ENCODE assay signal across 9 cellular contexts in the genomic region with DNA sequence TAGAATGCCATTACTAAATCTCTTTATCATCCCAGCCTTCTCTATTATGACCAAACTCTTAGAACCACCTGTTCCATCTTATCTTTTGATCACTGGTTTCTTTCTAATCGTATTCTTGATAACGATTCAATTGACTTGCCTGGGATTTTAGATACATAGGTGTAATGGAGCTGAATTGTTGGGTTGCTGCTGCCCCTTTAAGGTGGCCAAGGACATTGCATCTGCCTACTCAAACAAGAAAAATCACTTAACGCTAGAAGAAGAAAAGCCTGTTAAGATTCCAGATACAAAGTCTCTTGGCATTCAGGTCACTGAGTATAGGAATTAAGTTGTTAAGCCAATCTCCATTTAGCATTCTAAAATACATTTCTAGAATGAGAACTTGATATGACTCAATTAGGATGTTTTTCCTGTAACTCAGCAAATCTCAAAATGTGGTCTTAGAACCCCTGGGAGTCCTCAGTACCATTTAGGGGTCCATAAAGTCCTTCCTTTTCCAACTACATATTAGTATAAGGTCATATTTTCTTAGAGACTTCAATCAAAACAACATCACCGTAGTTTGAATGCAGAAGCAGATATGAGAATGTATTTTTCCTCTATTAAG. TPM values are rescaled to one million over a fixed set of nuclear protein-coding genes. Genes with fewer than 3 reads are reported as not detected.
DNase-seq lines count a peak whose midpoint lies in the region; ATAC-seq and TF ChIP-seq lines count a peak whose summit lies in the region.
"Had no signal": no experiment of that assay in that cellular context is flagged by ENCODE, and none has a peak within 500 bp of the region (broad histone marks: within the 10 kb centered on the region; RNA-seq: fewer than 3 reads in every experiment).

No MANE protein-coding gene starts in this region.

- POLR2A ChIA-PET in CD4-positive, alpha-beta T cell (lab: Charles Lee): no interaction called here

- no peak overlapping the region for H3K4me3 Mint-ChIP-seq in CD4-positive, alpha-beta T cell
- H3K4me3 Mint-ChIP-seq in brain: no peak overlapping the region
- H3K4me3 Mint-ChIP-seq: naive thymus-derived CD4-positive, alpha-beta T cell had no signal

- no peaks in the 10 kb centered on the region for H3K4me1 Mint-ChIP-seq in CD4-positive, alpha-beta T cell (ENCODE audit: low read depth)
- no peaks in the 10 kb centered on the region for H3K4me1 Mint-ChIP-seq in brain
- H3K4me1 Mint-ChIP-seq: naive thymus-derived CD4-positive, alpha-beta T cell had no signal

- no peak for DNase-seq in CD4-positive, alpha-beta T cell
- DNase-seq in GM20000 (ENCODE audit: low spot score): peak; percentile 43
- peak; percentile 6 for DNase-seq in NCI-H510A (lab: John Stamatoyannopoulos, UW)
- peak; percentile 65 for DNase-seq in islet precursor cell
- DNase-seq in suprapubic skin (ENCODE audit: low spot score in 2 of 2): no peak
- DNase-seq in effector memory CD4-positive, alpha-beta T cell: no peak
- DNase-seq in ureter (ENCODE audit: low spot score): no peak

- H3K36me3 ChIP-seq in suprapubic skin: no peaks in the 10 kb centered on the region
- H3K36me3 ChIP-seq in effector memory CD4-positive, alpha-beta T cell (ENCODE audit: control insufficient read depth, insufficient read depth, low read length): no peaks in the 10 kb centered on the region

- H3K27ac ChIP-seq in CD4-positive, alpha-beta T cell (ENCODE audit: low read depth, low read length): no peak overlapping the region
- no peak overlapping the region for H3K27ac ChIP-seq in suprapubic skin
- H3K27ac ChIP-seq in effector memory CD4-positive, alpha-beta T cell (ENCODE audit: insufficient read depth, low read length, poor library complexity, severe bottlenecking): no peak overlapping the region

- no peak for TF ChIP-seq POLR2A in suprapubic skin (IDR thresholded peaks at IDR 0.05)

- H3K27ac Mint-ChIP-seq in CD4-positive, alpha-beta T cell: no peak overlapping the region
- no peak overlapping the region for H3K27ac Mint-ChIP-seq in brain
- H3K27ac Mint-ChIP-seq: naive thymus-derived CD4-positive, alpha-beta T cell had no signal

- TF ChIP-seq CTCF in CD4-positive, alpha-beta T cell (IDR thresholded peaks at IDR 0.05): peak; percentile 41
- peak; percentile 43 for TF ChIP-seq CTCF in GM20000 (IDR thresholded peaks at IDR 0.05; ENCODE audit: extremely low read depth, missing control alignments)
- peak; percentile 56 to 74 for TF ChIP-seq CTCF in brain (conservative IDR thresholded peaks at IDR 0.05)
- peak; percentile 14 to 54 for TF ChIP-seq CTCF in suprapubic skin (IDR thresholded peaks at IDR 0.05)

- WGBS in suprapubic skin: 24% methylated on average over 4 of the region's 4 CpGs

- H3K9me3 ChIP-seq in CD4-positive, alpha-beta T cell (ENCODE audit: control insufficient read depth, low read length): no peaks in the 10 kb centered on the region
- H3K9me3 ChIP-seq in suprapubic skin: no peaks in the 10 kb centered on the region
- no peaks in the 10 kb centered on the region for H3K9me3 ChIP-seq in effector memory CD4-positive, alpha-beta T cell (ENCODE audit: control insufficient read depth, low read length)

- TF ChIP-seq EP300 in suprapubic skin (IDR thresholded peaks at IDR 0.05): no peak

- intact Hi-C loops in CD4-positive, alpha-beta T cell (cut with DNase I, micrococcal nuclease): loop anchor here in 1 of 2 experiments (5.0 kb wide), 1 partner anchor 1233 kb away; no protein-coding TSS in a partner anchor

- CTCF ChIA-PET in CD4-positive, alpha-beta T cell (lab: Charles Lee): no interaction called here

- H3K36me3 Mint-ChIP-seq in CD4-positive, alpha-beta T cell (ENCODE audit: low read depth): no peaks in the 10 kb centered on the region
- peaks cover 5% of the 10 kb centered on the region for H3K36me3 Mint-ChIP-seq in brain

- H3K4me3 ChIP-seq in suprapubic skin: no peak overlapping the region
- no peak overlapping the region for H3K4me3 ChIP-seq in effector memory CD4-positive, alpha-beta T cell (ENCODE audit: insufficient read depth, low read depth, low read length, poor library complexity, severe bottlenecking)

- no peaks in the 10 kb centered on the region for H3K4me1 ChIP-seq in suprapubic skin
- H3K4me1 ChIP-seq in effector memory CD4-positive, alpha-beta T cell (ENCODE audit: control insufficient read depth, insufficient read depth, low read length, poor library complexity, severe bottlenecking): no peaks in the 10 kb centered on the region

- H3K9me3 Mint-ChIP-seq in CD4-positive, alpha-beta T cell: peaks cover 2% of the 10 kb centered on the region
- peaks cover 0 to 8% (median 3%) of the 10 kb centered on the region in 5 experiments for H3K9me3 Mint-ChIP-seq in brain

- H3K27me3 ChIP-seq in CD4-positive, alpha-beta T cell (ENCODE audit: control insufficient read depth, insufficient read depth, low read length): no peaks in the 10 kb centered on the region
- no peaks in the 10 kb centered on the region for H3K27me3 ChIP-seq in suprapubic skin
- H3K27me3 ChIP-seq in effector memory CD4-positive, alpha-beta T cell (replicated peaks; ENCODE audit: control insufficient read depth, insufficient read depth, low read length, poor library complexity, severe bottlenecking): no peaks in the 10 kb centered on the region

- no peaks in the 10 kb centered on the region for H3K27me3 Mint-ChIP-seq in CD4-positive, alpha-beta T cell
- no peaks in the 10 kb centered on the region for H3K27me3 Mint-ChIP-seq in brain

- ATAC-seq in CD4-positive, alpha-beta T cell (ENCODE audit: poor library complexity): no peak
- ATAC-seq: naive thymus-derived CD4-positive, alpha-beta T cell had no signal

RNA-seq across cellular contexts. Expression of a gene that starts 12.4 kb away (rescaled TPM):
- under 1 TPM in 1 of 2 experiments, not detected in 1; 0.25 TPM for total RNA-seq in CD4-positive, alpha-beta T cell
- 0.39 TPM for polyA plus RNA-seq in brain (ENCODE audit: insufficient read depth, low read depth, low replicate concordance)
- total RNA-seq in suprapubic skin (1 to 10 TPM in 3 of 4 donors, under 1 TPM in 1; 0.60 to 3.3 (median 2.1) TPM), ureter (22.9 TPM)

Comparison
In these comparisons a context has a peak if more than half of its experiments do, and no peak if none do; other contexts are left out.
1. DNase-seq: peak in GM20000 (single experiment), NCI-H510A (single experiment) and islet precursor cell (single experiment); none in CD4-positive, alpha-beta T cell (0 of 10), suprapubic skin (0 of 2), effector memory CD4-positive, alpha-beta T cell (0 of 3) and ureter (single experiment).
2. Peak in every context shown above with its lines, with median percentiles within 50 percentile points of each other: CTCF ChIP-seq.